ENCODE assay signal across 1 cellular context in the genomic region with DNA sequence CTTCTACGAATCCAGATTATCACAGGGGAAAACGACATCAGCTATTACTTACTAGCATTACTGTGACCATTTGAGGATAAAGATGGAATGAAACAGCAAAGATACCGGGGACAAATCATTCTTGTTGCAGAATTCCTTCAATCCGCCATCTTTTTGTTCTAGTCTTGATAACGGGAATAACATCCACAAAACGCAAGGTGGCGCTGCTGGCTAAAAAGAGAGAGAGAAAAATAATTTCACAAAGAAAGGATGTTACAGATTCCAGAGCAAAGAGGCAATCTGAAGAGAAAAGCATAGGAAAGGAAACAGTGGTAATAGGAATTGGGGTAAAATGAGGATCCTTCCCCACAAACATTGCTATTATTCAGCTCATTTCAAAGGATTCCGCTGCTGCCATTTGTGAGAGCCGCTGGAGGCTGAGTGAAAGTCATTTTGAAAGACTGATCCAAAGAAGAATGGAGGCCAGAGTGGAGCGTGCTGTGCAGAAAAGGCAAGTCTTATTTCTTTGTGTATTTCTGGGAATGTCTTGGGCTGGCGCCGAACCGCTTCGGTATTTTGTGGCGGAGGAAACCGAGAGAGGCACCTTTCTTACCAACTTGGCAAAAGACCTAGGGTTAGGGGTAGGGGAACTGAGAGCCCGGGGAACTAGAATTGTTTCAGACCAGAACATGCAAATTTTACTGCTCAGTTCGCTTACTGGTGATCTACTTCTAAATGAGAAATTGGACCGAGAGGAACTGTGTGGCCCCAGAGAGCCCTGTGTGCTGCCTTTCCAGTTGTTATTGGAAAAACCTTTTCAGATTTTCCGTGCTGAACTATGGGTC.
A peak's percentile ranks its signal among the peaks of the same experiment; 100 is the strongest.
TF ChIP-seq lines count a peak whose summit lies in the region.

TSS of gene PCDHB7 (plus strand) at position 264 of the 824 bp plus-strand sequence. CDS start at position 456, 192 bp downstream.

TF ChIP-seq in HepG2, 621 proteins besides CTCF, POLR2A, EP300 and RAD21:
- TF ChIP-seq ZKSCAN8 (CRISPR knock-in tag; IDR thresholded peaks at IDR 0.05; ENCODE audit: borderline replicate concordance) (no peak), MXD4 (CRISPR knock-in tag; IDR thresholded peaks at IDR 0.05) (no peak), ZNF770 (CRISPR knock-in tag; IDR thresholded peaks at IDR 0.05) (no peak), ZNF441 (CRISPR knock-in tag; IDR thresholded peaks at IDR 0.05; ENCODE audit: borderline replicate concordance) (no peak), KLF15 (CRISPR knock-in tag; IDR thresholded peaks at IDR 0.05; ENCODE audit: borderline replicate concordance) (no peak), ISL2 (CRISPR knock-in tag; IDR thresholded peaks at IDR 0.05) (no peak), YY1 (IDR thresholded peaks at IDR 0.05; ENCODE audit: insufficient read depth, insufficient replicate concordance, low read depth, low read length) (peak; percentile 17), ZNF605 (CRISPR knock-in tag; IDR thresholded peaks at IDR 0.05) (no peak), HNF1B (CRISPR knock-in tag; IDR thresholded peaks at IDR 0.05) (no peak), HMGA1 (CRISPR knock-in tag; conservative IDR thresholded peaks at IDR 0.05) (no peak), GABPB1 (CRISPR knock-in tag; IDR thresholded peaks at IDR 0.05) (no peak), ZNF768 (CRISPR knock-in tag; IDR thresholded peaks at IDR 0.05) (no peak), SMC3 (IDR thresholded peaks at IDR 0.05; ENCODE audit: low read length) (0 out of 2 replicates have a peak, but pooled peaks have one; percentile 11), ZBTB33 (CRISPR knock-in tag; IDR thresholded peaks at IDR 0.05) (0 out of 2 replicates have a peak, but pooled peaks have one; percentile 12), CHD4 (IDR thresholded peaks at IDR 0.05; ENCODE audit: borderline replicate concordance, low read length) (no peak), MEIS1 (CRISPR knock-in tag; IDR thresholded peaks at IDR 0.05; ENCODE audit: borderline replicate concordance) (no peak), ZSCAN22 (CRISPR knock-in tag; IDR thresholded peaks at IDR 0.05) (no peak), STAG1 (CRISPR knock-in tag; IDR thresholded peaks at IDR 0.05) (peak; percentile 21; the same call in 1 of the 2 replicates)
- TF ChIP-seq, protein P1, sequence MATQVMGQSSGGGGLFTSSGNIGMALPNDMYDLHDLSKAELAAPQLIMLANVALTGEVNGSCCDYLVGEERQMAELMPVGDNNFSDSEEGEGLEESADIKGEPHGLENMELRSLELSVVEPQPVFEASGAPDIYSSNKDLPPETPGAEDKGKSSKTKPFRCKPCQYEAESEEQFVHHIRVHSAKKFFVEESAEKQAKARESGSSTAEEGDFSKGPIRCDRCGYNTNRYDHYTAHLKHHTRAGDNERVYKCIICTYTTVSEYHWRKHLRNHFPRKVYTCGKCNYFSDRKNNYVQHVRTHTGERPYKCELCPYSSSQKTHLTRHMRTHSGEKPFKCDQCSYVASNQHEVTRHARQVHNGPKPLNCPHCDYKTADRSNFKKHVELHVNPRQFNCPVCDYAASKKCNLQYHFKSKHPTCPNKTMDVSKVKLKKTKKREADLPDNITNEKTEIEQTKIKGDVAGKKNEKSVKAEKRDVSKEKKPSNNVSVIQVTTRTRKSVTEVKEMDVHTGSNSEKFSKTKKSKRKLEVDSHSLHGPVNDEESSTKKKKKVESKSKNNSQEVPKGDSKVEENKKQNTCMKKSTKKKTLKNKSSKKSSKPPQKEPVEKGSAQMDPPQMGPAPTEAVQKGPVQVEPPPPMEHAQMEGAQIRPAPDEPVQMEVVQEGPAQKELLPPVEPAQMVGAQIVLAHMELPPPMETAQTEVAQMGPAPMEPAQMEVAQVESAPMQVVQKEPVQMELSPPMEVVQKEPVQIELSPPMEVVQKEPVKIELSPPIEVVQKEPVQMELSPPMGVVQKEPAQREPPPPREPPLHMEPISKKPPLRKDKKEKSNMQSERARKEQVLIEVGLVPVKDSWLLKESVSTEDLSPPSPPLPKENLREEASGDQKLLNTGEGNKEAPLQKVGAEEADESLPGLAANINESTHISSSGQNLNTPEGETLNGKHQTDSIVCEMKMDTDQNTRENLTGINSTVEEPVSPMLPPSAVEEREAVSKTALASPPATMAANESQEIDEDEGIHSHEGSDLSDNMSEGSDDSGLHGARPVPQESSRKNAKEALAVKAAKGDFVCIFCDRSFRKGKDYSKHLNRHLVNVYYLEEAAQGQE (IDR thresholded peaks at IDR 0.05; ENCODE audit: borderline replicate concordance in 1 of 2, low read depth in 1 of 2, low read length in 2 of 2) = no peak
- TF ChIP-seq, protein P2, sequence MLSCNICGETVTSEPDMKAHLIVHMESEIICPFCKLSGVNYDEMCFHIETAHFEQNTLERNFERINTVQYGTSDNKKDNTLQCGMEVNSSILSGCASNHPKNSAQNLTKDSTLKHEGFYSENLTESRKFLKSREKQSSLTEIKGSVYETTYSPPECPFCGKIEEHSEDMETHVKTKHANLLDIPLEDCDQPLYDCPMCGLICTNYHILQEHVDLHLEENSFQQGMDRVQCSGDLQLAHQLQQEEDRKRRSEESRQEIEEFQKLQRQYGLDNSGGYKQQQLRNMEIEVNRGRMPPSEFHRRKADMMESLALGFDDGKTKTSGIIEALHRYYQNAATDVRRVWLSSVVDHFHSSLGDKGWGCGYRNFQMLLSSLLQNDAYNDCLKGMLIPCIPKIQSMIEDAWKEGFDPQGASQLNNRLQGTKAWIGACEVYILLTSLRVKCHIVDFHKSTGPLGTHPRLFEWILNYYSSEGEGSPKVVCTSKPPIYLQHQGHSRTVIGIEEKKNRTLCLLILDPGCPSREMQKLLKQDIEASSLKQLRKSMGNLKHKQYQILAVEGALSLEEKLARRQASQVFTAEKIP (CRISPR knock-in tag; IDR thresholded peaks at IDR 0.05; ENCODE audit: borderline replicate concordance) = no peak
- TF ChIP-seq, protein P3, sequence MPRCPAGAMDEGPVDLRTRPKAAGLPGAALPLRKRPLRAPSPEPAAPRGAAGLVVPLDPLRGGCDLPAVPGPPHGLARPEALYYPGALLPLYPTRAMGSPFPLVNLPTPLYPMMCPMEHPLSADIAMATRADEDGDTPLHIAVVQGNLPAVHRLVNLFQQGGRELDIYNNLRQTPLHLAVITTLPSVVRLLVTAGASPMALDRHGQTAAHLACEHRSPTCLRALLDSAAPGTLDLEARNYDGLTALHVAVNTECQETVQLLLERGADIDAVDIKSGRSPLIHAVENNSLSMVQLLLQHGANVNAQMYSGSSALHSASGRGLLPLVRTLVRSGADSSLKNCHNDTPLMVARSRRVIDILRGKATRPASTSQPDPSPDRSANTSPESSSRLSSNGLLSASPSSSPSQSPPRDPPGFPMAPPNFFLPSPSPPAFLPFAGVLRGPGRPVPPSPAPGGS (CRISPR knock-in tag; IDR thresholded peaks at IDR 0.05) = no peak
- TF ChIP-seq, protein P4, sequence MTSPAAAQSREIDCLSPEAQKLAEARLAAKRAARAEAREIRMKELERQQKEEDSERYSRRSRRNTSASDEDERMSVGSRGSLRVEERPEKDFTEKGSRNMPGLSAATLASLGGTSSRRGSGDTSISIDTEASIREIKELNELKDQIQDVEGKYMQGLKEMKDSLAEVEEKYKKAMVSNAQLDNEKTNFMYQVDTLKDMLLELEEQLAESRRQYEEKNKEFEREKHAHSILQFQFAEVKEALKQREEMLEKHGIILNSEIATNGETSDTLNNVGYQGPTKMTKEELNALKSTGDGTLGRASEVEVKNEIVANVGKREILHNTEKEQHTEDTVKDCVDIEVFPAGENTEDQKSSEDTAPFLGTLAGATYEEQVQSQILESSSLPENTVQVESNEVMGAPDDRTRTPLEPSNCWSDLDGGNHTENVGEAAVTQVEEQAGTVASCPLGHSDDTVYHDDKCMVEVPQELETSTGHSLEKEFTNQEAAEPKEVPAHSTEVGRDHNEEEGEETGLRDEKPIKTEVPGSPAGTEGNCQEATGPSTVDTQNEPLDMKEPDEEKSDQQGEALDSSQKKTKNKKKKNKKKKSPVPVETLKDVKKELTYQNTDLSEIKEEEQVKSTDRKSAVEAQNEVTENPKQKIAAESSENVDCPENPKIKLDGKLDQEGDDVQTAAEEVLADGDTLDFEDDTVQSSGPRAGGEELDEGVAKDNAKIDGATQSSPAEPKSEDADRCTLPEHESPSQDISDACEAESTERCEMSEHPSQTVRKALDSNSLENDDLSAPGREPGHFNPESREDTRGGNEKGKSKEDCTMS (CRISPR knock-in tag; conservative IDR thresholded peaks at IDR 0.05) = no peak
- TF ChIP-seq, protein P5, sequence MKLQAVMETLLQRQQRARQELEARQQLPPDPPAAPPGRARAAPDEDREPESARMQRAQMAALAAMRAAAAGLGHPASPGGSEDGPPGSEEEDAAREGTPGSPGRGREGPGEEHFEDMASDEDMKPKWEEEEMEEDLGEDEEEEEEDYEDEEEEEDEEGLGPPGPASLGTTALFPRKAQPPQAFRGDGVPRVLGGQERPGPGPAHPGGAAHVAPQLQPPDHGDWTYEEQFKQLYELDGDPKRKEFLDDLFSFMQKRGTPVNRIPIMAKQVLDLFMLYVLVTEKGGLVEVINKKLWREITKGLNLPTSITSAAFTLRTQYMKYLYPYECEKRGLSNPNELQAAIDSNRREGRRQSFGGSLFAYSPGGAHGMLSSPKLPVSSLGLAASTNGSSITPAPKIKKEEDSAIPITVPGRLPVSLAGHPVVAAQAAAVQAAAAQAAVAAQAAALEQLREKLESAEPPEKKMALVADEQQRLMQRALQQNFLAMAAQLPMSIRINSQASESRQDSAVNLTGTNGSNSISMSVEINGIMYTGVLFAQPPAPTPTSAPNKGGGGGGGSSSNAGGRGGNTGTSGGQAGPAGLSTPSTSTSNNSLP (IDR thresholded peaks at IDR 0.05; ENCODE audit: low read depth, low read length) = 0 out of 2 replicates have a peak, but pooled peaks have one; percentile 23
